ENCODE assay signal across 12 cellular contexts in the genomic region with DNA sequence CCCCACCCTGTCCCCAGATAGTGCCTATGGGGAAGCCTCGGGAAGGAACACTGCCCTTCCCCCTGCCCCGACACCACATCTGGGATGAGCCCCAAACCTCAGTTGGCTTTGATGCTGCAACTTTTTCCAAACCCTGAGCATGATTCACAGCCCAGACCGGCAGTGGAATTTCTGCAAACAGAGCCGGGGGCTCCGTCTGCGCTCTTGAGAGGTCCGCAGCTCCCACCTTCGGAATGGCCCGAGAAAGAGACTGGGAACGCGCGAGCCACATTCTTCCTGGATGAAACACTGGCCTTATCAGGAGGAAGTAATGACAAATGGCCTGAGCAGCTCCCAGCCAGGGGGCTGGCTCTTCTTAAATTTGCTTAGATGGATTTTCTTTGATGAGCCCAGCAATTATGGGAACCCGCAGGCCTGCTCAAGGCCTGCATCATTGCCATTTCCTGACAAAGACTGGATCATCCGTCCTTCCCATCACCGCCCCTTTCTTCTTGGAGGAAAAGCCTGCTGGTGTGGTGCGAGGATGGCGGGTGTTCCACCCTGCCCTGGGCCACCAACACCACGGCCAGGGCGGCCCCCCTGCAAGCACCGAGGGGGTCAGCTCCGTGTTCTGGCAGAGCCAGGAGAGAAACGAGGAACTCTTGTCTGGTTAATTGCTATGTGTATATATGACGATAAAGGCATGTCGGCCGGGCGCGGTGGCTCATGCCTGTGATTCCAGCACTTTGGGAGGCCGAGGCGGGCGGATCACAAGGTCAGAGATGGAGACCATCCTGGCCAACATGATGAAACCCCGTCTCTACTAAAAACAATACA. TPM values are rescaled to one million over a fixed set of nuclear protein-coding genes. Genes with fewer than 3 reads are reported as not detected.
A peak's percentile ranks its signal among the peaks of the same experiment; 100 is the strongest.
DNase-seq lines count a peak whose midpoint lies in the region; ATAC-seq, FAIRE-seq and TF ChIP-seq lines count a peak whose summit lies in the region.
"Had no signal": no experiment of that assay in that cellular context is flagged by ENCODE, and none has a peak within 500 bp of the region (broad histone marks: within the 10 kb centered on the region; RNA-seq: fewer than 3 reads in every experiment).

No MANE protein-coding gene starts in this region.

- FAIRE-seq in pancreas (lab: Jason Lieb, UNC), result no peak

- H3K27me3 ChIP-seq in pancreas, result no peaks in the 10 kb centered on the region

- H3K4me1 ChIP-seq in pancreas, result no peaks in the 10 kb centered on the region

- intact Hi-C loops in Calu3 (cut with micrococcal nuclease; ENCODE audit: unreplicated experiment), result no loop called here
- intact Hi-C loops in pancreas (cut with DNase I), result no loop called here
- intact Hi-C loops in activated CD8-positive, alpha-beta T cell treated with anti-CD3 and anti-CD28 coated beads for 36 hours (cut with micrococcal nuclease), result no loop called here

- no peak overlapping the region for H3K27ac Mint-ChIP-seq in Calu3 (ENCODE audit: unreplicated experiment)
- H3K27ac Mint-ChIP-seq in activated CD8-positive, alpha-beta T cell treated with anti-CD3 and anti-CD28 coated beads for 36 hours, result no peak overlapping the region
- H3K27ac Mint-ChIP-seq: activated B cell treated with CpG ODN at 0.5 μM for 24 hours, nephron progenitor cell had no signal

- H3K36me3 ChIP-seq in pancreas, result no peaks in the 10 kb centered on the region

- no peaks in the 10 kb centered on the region for H3K36me3 Mint-ChIP-seq in Calu3 (ENCODE audit: insufficient read depth, unreplicated experiment)
- no peaks in the 10 kb centered on the region for H3K36me3 Mint-ChIP-seq in activated CD8-positive, alpha-beta T cell treated with anti-CD3 and anti-CD28 coated beads for 36 hours (ENCODE audit: low read depth)

- BruUV-seq in Calu3 (replicated peaks; lab: Mats Ljungman, UMichigan), result no TSS peak

- peak in 3 of 4 donors; percentile 46 to 84 (median 72) for ATAC-seq in pancreas
- ATAC-seq in GM21360 (IDR thresholded peaks at IDR 0.05; ENCODE audit: unreplicated experiment), result no peak
- no peak for ATAC-seq in activated CD8-positive, alpha-beta T cell treated with anti-CD3 and anti-CD28 coated beads for 36 hours

- WGBS in pancreas, 2 donors, result 41 to 42% methylated on average over 31 of the region's 31 CpGs

- H3K4me3 Mint-ChIP-seq in Calu3 (ENCODE audit: low read depth, unreplicated experiment), result no peak overlapping the region
- H3K4me3 Mint-ChIP-seq in activated CD8-positive, alpha-beta T cell treated with anti-CD3 and anti-CD28 coated beads for 36 hours, result no peak overlapping the region
- H3K4me3 Mint-ChIP-seq: activated B cell treated with CpG ODN at 0.5 μM for 24 hours, nephron progenitor cell had no signal

- H3K9me3 ChIP-seq in pancreas, result no peaks in the 10 kb centered on the region

- DNase-seq in Calu3 (peak; percentile 16), RPMI7951 (ENCODE audit: low read depth) (peak; percentile 100), fibroblast of the conjunctiva (ENCODE audit: low read depth) (peak; percentile 66), pancreas (peak in 3 of 6 donors; percentile 29 to 47 (median 43)), hypothalamus (lab: John Stamatoyannopoulos, UW) (no peak)
- DNase-seq in activated naive CD4-positive, alpha-beta T cell treated with Interleukin-2 at 50 U/mL for 16 hours, result no peak
- no peak for DNase-seq in activated CD8-positive, alpha-beta T cell treated with anti-CD3 and anti-CD28 coated beads for 36 hours
- DNase-seq: activated B cell treated with CpG ODN at 0.5 μM for 24 hours, DND-41, NCI-H146, nephron progenitor cell had no signal

- no peak overlapping the region for H3K27ac ChIP-seq in pancreas

- POLR2A ChIA-PET in activated CD8-positive, alpha-beta T cell treated with anti-CD3 and anti-CD28 coated beads for 36 hours (lab: Charles Lee), result no interaction called here

- H3K4me1 Mint-ChIP-seq in Calu3 (ENCODE audit: low read depth, unreplicated experiment), result no peaks in the 10 kb centered on the region
- no peaks in the 10 kb centered on the region for H3K4me1 Mint-ChIP-seq in activated CD8-positive, alpha-beta T cell treated with anti-CD3 and anti-CD28 coated beads for 36 hours (ENCODE audit: low read depth)
- H3K4me1 Mint-ChIP-seq: activated B cell treated with CpG ODN at 0.5 μM for 24 hours had no signal

- CTCF ChIA-PET in Calu3 (lab: Charles Lee), result no interaction called here
- CTCF ChIA-PET in activated CD8-positive, alpha-beta T cell treated with anti-CD3 and anti-CD28 coated beads for 36 hours (lab: Charles Lee), result no interaction called here

- no peak for TF ChIP-seq CTCF in Calu3 (IDR thresholded peaks at IDR 0.05; ENCODE audit: unreplicated experiment)
- TF ChIP-seq CTCF in pancreas (IDR thresholded peaks at IDR 0.05), result no peak
- no peak for TF ChIP-seq CTCF in activated CD8-positive, alpha-beta T cell treated with anti-CD3 and anti-CD28 coated beads for 36 hours (IDR thresholded peaks at IDR 0.05)

- H3K27me3 Mint-ChIP-seq in Calu3 (ENCODE audit: unreplicated experiment), result no peaks in the 10 kb centered on the region
- peaks cover 3% of the 10 kb centered on the region for H3K27me3 Mint-ChIP-seq in activated CD8-positive, alpha-beta T cell treated with anti-CD3 and anti-CD28 coated beads for 36 hours
- H3K27me3 Mint-ChIP-seq: activated B cell treated with CpG ODN at 0.5 μM for 24 hours had no signal

- no peak overlapping the region for H3K4me3 ChIP-seq in pancreas

- H3K9me3 Mint-ChIP-seq in Calu3 (ENCODE audit: low read depth, unreplicated experiment), result peaks cover 3% of the 10 kb centered on the region
- no peaks in the 10 kb centered on the region for H3K9me3 Mint-ChIP-seq in activated CD8-positive, alpha-beta T cell treated with anti-CD3 and anti-CD28 coated beads for 36 hours
- H3K9me3 Mint-ChIP-seq: activated B cell treated with CpG ODN at 0.5 μM for 24 hours, nephron progenitor cell had no signal

RNA-seq across cellular contexts. Expression of a gene that starts 38.8 kb away (rescaled TPM):
- total RNA-seq in Calu3 (2022) (not detected in 2 replicates), pancreas (10 to 100 TPM in 2 of 6 donors, 1 to 10 TPM in 4; 1.2 to 62.8 (median 4.6) TPM)
- 138 and 179 TPM in 2 replicates for total RNA-seq in RPMI7951 (2014; rRNA removed; shearing (Covaris generic))
- polyA plus RNA-seq in pancreas, result 1 to 10 TPM; 2.6 to 4.1 TPM
- total RNA-seq in activated CD8-positive, alpha-beta T cell treated with anti-CD3 and anti-CD28 coated beads for 36 hours, result under 1 TPM; 0.29 to 0.34 TPM

Comparison
In these comparisons a context has a peak if more than half of its experiments do, and no peak if none do; other contexts are left out.
1. DNase-seq: peak in Calu3 (single experiment), RPMI7951 (single experiment) and fibroblast of the conjunctiva (single experiment); none in activated naive CD4-positive, alpha-beta T cell treated with Interleukin-2 at 50 U/mL for 16 hours (single experiment), activated CD8-positive, alpha-beta T cell treated with anti-CD3 and anti-CD28 coated beads for 36 hours (single experiment) and hypothalamus (0 of 51).
2. ATAC-seq: peak in pancreas (3 of 4); none in GM21360 (single experiment) and activated CD8-positive, alpha-beta T cell treated with anti-CD3 and anti-CD28 coated beads for 36 hours (single experiment).